Comparison of ENCODE assay signal across 13 cellular contexts in the genomic region with DNA sequence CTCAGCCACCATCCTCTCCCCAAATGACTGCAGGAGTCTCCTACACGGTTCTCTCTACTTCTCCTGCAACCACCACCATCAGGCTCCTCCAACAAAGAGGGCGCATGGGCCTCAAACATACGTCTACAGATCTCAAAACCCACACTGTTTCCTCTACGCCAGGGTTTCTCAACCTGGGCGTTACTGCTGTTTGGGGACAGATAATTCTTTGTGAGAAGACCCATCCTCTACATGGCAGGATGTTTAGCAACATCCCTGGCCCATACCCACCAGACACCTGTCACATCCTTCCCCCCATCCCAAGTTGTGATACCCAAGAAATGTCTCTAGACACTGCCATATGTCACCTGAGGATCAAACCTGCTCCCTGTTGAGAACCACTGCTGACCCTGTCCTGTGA. TPM values are rescaled to one million over a fixed set of nuclear protein-coding genes. Genes with fewer than 3 reads are reported as not detected.
DNase-seq lines count a peak whose midpoint lies in the region; ATAC-seq and TF ChIP-seq lines count a peak whose summit lies in the region.
"Had no signal": no experiment of that assay in that cellular context is flagged by ENCODE, and none has a peak within 500 bp of the region (broad histone marks: within the 10 kb centered on the region; RNA-seq: fewer than 3 reads in every experiment).

No MANE protein-coding gene starts in this region.

- intact Hi-C loops in posterior vena cava (cut with DNase I) (loop anchor here in 1 of 2 donors (10.0 kb wide), 1 partner anchor 567 kb away; a partner anchor contains a TSS), left ventricle myocardium superior (cut with micrococcal nuclease) (no loop called here)

- H3K27me3 Mint-ChIP-seq in activated T-cell treated with anti-CD3 and anti-CD28 coated beads, Interleukin-2, amount 50 U/mL, for 24 hours: no peaks in the 10 kb centered on the region
- no peaks in the 10 kb centered on the region for H3K27me3 Mint-ChIP-seq in activated naive CD4-positive, alpha-beta T cell treated with anti-CD3 and anti-CD28 coated beads, Interleukin-2, amount 10 ng/mL, durations not matched to agents 7 days and 5 days

- H3K9me3 Mint-ChIP-seq in activated T-cell treated with anti-CD3 and anti-CD28 coated beads, Interleukin-2, amount 50 U/mL, for 24 hours: no peaks in the 10 kb centered on the region
- H3K9me3 Mint-ChIP-seq in activated naive CD4-positive, alpha-beta T cell treated with anti-CD3 and anti-CD28 coated beads, Interleukin-2, amount 10 ng/mL, durations not matched to agents 7 days and 5 days: no peaks in the 10 kb centered on the region

- in situ Hi-C loops in GM13976 (cut with MboI; ENCODE audit: low sequenced_read_pairs, unreplicated experiment): no loop called here

- H3K27ac Mint-ChIP-seq in activated T-cell treated with anti-CD3 and anti-CD28 coated beads, Interleukin-2, amount 50 U/mL, for 24 hours: peak overlapping the region; percentile 94
- H3K27ac Mint-ChIP-seq in activated naive CD4-positive, alpha-beta T cell treated with anti-CD3 and anti-CD28 coated beads, Interleukin-2, amount 10 ng/mL, durations not matched to agents 7 days and 5 days: peak overlapping the region; percentile 96

- H3K4me3 Mint-ChIP-seq in activated T-cell treated with anti-CD3 and anti-CD28 coated beads, Interleukin-2, amount 50 U/mL, for 24 hours: peak overlapping the region; percentile 89
- peak overlapping the region; percentile 96 for H3K4me3 Mint-ChIP-seq in activated naive CD4-positive, alpha-beta T cell treated with anti-CD3 and anti-CD28 coated beads, Interleukin-2, amount 10 ng/mL, durations not matched to agents 7 days and 5 days

- peaks cover 84% of the 10 kb centered on the region for H3K36me3 Mint-ChIP-seq in activated T-cell treated with anti-CD3 and anti-CD28 coated beads, Interleukin-2, amount 50 U/mL, for 24 hours (ENCODE audit: low read depth)
- peaks cover 53% of the 10 kb centered on the region for H3K36me3 Mint-ChIP-seq in activated naive CD4-positive, alpha-beta T cell treated with anti-CD3 and anti-CD28 coated beads, Interleukin-2, amount 10 ng/mL, durations not matched to agents 7 days and 5 days

- no peak for ATAC-seq in left ventricle myocardium superior
- no peak for ATAC-seq in GM18517 (IDR thresholded peaks at IDR 0.05; ENCODE audit: unreplicated experiment)
- ATAC-seq: esophagus mucosa had no signal

- peak overlapping the region; percentile 12 for H3K4me3 ChIP-seq in NB4 (ENCODE audit: low read depth, low read length)
- H3K4me3 ChIP-seq: SJSA1 had no signal

- peaks cover 87% of the 10 kb centered on the region for H3K4me1 Mint-ChIP-seq in activated T-cell treated with anti-CD3 and anti-CD28 coated beads, Interleukin-2, amount 50 U/mL, for 24 hours (ENCODE audit: low read depth)
- H3K4me1 Mint-ChIP-seq in activated naive CD4-positive, alpha-beta T cell treated with anti-CD3 and anti-CD28 coated beads, Interleukin-2, amount 10 ng/mL, durations not matched to agents 7 days and 5 days: peaks cover 80% of the 10 kb centered on the region

- TF ChIP-seq CTCF in NB4 (IDR thresholded peaks at IDR 0.05; ENCODE audit: low read depth, low read length): no peak
- TF ChIP-seq CTCF in GM13976 (IDR thresholded peaks at IDR 0.05; ENCODE audit: borderline replicate concordance, control extremely low read depth, extremely low read depth, insufficient read depth, missing control alignments): no peak

- TF ChIP-seq POLR2A in NB4 (IDR thresholded peaks at IDR 0.05; ENCODE audit: extremely low read depth, insufficient read length): no peak

- no peak for DNase-seq in activated T-cell treated with anti-CD3 and anti-CD28 coated beads, Interleukin-2, amount 50 U/mL, for 24 hours
- DNase-seq in activated T-cell treated with anti-CD3 and anti-CD28 coated beads for 4 hours (no peak), NB4 (ENCODE audit: low read depth) (peak; percentile 41), posterior vena cava (ENCODE audit: low spot score) (peak; percentile 1), left ventricle myocardium superior (no peak), GM13976 (ENCODE audit: low spot score) (no peak)
- DNase-seq in activated naive CD4-positive, alpha-beta T cell treated with anti-CD3 and anti-CD28 coated beads, Interleukin-2, amount 10 ng/mL, durations not matched to agents 7 days and 5 days: peak; percentile 44
- DNase-seq: NCI-H1417 treated with DMSO at 0.1 percent for 48 hours, NCI-H774, retina had no signal

- CTCF ChIA-PET in activated naive CD4-positive, alpha-beta T cell treated with anti-CD3 and anti-CD28 coated beads, Interleukin-2, amount 10 ng/mL, durations not matched to agents 7 days and 5 days (lab: Charles Lee): interaction anchor here (4.7 kb wide), 1 partner anchor 12 kb away, joined by 23 read pairs; no protein-coding TSS in a partner anchor

RNA-seq across cellular contexts. Expression of a gene that starts 45.0 kb away (rescaled TPM):
- 10 to 100 TPM; 43.6 to 48.9 TPM for total RNA-seq in posterior vena cava
- 37.1 TPM for total RNA-seq in left ventricle myocardium superior

RNA-seq across cellular contexts. Expression of a gene that starts 53.1 kb away (rescaled TPM):
- total RNA-seq in posterior vena cava: under 1 TPM; 0.28 to 0.29 TPM
- total RNA-seq in left ventricle myocardium superior: 2.3 TPM
- total RNA-seq: SJSA1 had no signal

Comparison
In these comparisons a context has a peak if more than half of its experiments do, and no peak if none do; other contexts are left out.
1. DNase-seq: peak in NB4 (single experiment), activated naive CD4-positive, alpha-beta T cell treated with anti-CD3 and anti-CD28 coated beads, Interleukin-2, amount 10 ng/mL, durations not matched to agents 7 days and 5 days (single experiment) and posterior vena cava (single experiment); none in activated T-cell treated with anti-CD3 and anti-CD28 coated beads, Interleukin-2, amount 50 U/mL, for 24 hours (single experiment), activated T-cell treated with anti-CD3 and anti-CD28 coated beads for 4 hours (single experiment), left ventricle myocardium superior (single experiment) and GM13976 (single experiment).